8 cellular contexts compared by ENCODE assay signal in genomic region chr10:131982185-131982756, GRCh38. TPM values are rescaled to one million over a fixed set of nuclear protein-coding genes. Genes with fewer than 3 reads are reported as not detected.
DNase-seq lines count a peak whose midpoint lies in the region; ATAC-seq, FAIRE-seq and TF ChIP-seq lines count a peak whose summit lies in the region.

No MANE protein-coding gene starts in this region.

- peak overlapping the region; percentile 49 for H3K27ac ChIP-seq in CD8-positive, alpha-beta memory T cell (ENCODE audit: low read depth, low read length)

- H3K4me1 Mint-ChIP-seq in CD8-positive, alpha-beta memory T cell = peaks cover 29 to 40% (median 36%) of the 10 kb centered on the region in 3 donors
- peaks cover 14 to 31% of the 10 kb centered on the region in 2 donors for H3K4me1 Mint-ChIP-seq in natural killer cell

- H3K36me3 Mint-ChIP-seq in CD8-positive, alpha-beta memory T cell = peaks cover 0 to 7% (median 0%) of the 10 kb centered on the region in 3 donors
- no peaks in the 10 kb centered on the region for H3K36me3 Mint-ChIP-seq in natural killer cell

- peak overlapping the region; percentile 37 for H3K4me3 ChIP-seq in CD8-positive, alpha-beta memory T cell (ENCODE audit: low read length)
- H3K4me3 ChIP-seq in bronchial epithelial cell (ENCODE audit: low read depth, low read length) = peak overlapping the region; percentile 87

- H3K9me3 Mint-ChIP-seq in CD8-positive, alpha-beta memory T cell = no peaks in the 10 kb centered on the region
- no peaks in the 10 kb centered on the region for H3K9me3 Mint-ChIP-seq in natural killer cell

- TF ChIP-seq CTCF in bronchial epithelial cell (IDR thresholded peaks at IDR 0.05; ENCODE audit: insufficient read depth, low read length, severe bottlenecking) = no peak
- TF ChIP-seq CTCF in natural killer cell (IDR thresholded peaks at IDR 0.05) = no peak

- POLR2A ChIA-PET in CD8-positive, alpha-beta memory T cell (lab: Charles Lee) = no interaction called here

- H3K4me1 ChIP-seq in CD8-positive, alpha-beta memory T cell (ENCODE audit: insufficient read depth, low read length) = peaks cover 39% of the 10 kb centered on the region

- H3K4me3 Mint-ChIP-seq in CD8-positive, alpha-beta memory T cell = peak overlapping the region in 5 of 7 donors; percentile 59 to 93 (median 72)
- H3K4me3 Mint-ChIP-seq in natural killer cell = peak overlapping the region; percentile 81

- ATAC-seq in GM19455 (IDR thresholded peaks at IDR 0.05; ENCODE audit: unreplicated experiment) (peak; percentile 35), HG03460 (IDR thresholded peaks at IDR 0.05; ENCODE audit: unreplicated experiment) (peak; percentile 20), natural killer cell (peak; percentile 8 to 11 (median 11))

- no peaks in the 10 kb centered on the region for H3K36me3 ChIP-seq in CD8-positive, alpha-beta memory T cell (ENCODE audit: insufficient read depth, low read length)
- peaks cover 6% of the 10 kb centered on the region for H3K36me3 ChIP-seq in bronchial epithelial cell (ENCODE audit: control insufficient read depth, insufficient read depth, low read length)

- intact Hi-C loops in natural killer cell (cut with micrococcal nuclease) = no loop called here

- CTCF ChIA-PET in CD8-positive, alpha-beta memory T cell (lab: Charles Lee) = interaction anchor here (0.9 kb wide), 1 partner anchor 9 kb away, joined by 3 read pairs; no protein-coding TSS in a partner anchor

- no peak for DNase-seq in CD8-positive, alpha-beta memory T cell
- no peak for DNase-seq in bronchial epithelial cell (ENCODE audit: low read depth)
- peak; percentile 25 for DNase-seq in natural killer cell
- DNase-seq in NCI-H446 treated with DMSO at 0.1 percent for 48 hours (lab: John Stamatoyannopoulos, UW) = no peak
- no peak for DNase-seq in ecto neural progenitor cell (ENCODE audit: low spot score)
- DNase-seq in amygdala (lab: John Stamatoyannopoulos, UW) = no peak

- no peaks in the 10 kb centered on the region for H3K27me3 ChIP-seq in CD8-positive, alpha-beta memory T cell (ENCODE audit: insufficient read depth, low read length, poor library complexity, severe bottlenecking)
- H3K27me3 ChIP-seq in bronchial epithelial cell (ENCODE audit: control insufficient read depth, insufficient read depth, low read length) = no peaks in the 10 kb centered on the region

- FAIRE-seq in bronchial epithelial cell (lab: Jason Lieb, UNC) = no peak

- peak overlapping the region in 1 of 8 donors; percentile 58 for H3K27ac Mint-ChIP-seq in CD8-positive, alpha-beta memory T cell
- H3K27ac Mint-ChIP-seq in natural killer cell = peak overlapping the region in 1 of 2 donors; percentile 81

- no peaks in the 10 kb centered on the region for H3K9me3 ChIP-seq in CD8-positive, alpha-beta memory T cell (ENCODE audit: low read length)

- peaks cover 0 to 1% of the 10 kb centered on the region in 2 donors for H3K27me3 Mint-ChIP-seq in CD8-positive, alpha-beta memory T cell
- H3K27me3 Mint-ChIP-seq in natural killer cell (ENCODE audit: low read depth in 2 of 2) = no peaks in the 10 kb centered on the region

RNA-seq across cellular contexts. Expression of gene BNIP3, which starts 0.5 kb away (rescaled TPM):
- total RNA-seq in CD8-positive, alpha-beta memory T cell = 10 to 100 TPM; 39.8 to 40.7 TPM
- polyA plus RNA-seq in CD8-positive, alpha-beta memory T cell = 26.3 TPM
- total RNA-seq in bronchial epithelial cell (84.0 and 96.5 TPM in 2 replicates), natural killer cell (10 to 100 TPM in 2 of 3 donors, 1 to 10 TPM in 1; 9.9 to 12.9 (median 12.1) TPM)
